ENCODE assay signal across 11 cellular contexts in genomic region chr18:808086-808485, GRCh38. TPM values are rescaled to one million over a fixed set of nuclear protein-coding genes. Genes with fewer than 3 reads are reported as not detected.
DNase-seq lines count a peak whose midpoint lies in the region; ATAC-seq and TF ChIP-seq lines count a peak whose summit lies in the region.
"Had no signal": no experiment of that assay in that cellular context is flagged by ENCODE, and none has a peak within 500 bp of the region (broad histone marks: within the 10 kb centered on the region; RNA-seq: fewer than 3 reads in every experiment).

No MANE protein-coding gene starts in this region.

- H3K4me3 Mint-ChIP-seq in activated CD8-positive, alpha-beta memory T cell treated with anti-CD3 and anti-CD28 coated beads, Interleukin-2, amount 10 ng/mL, durations not matched to agents 7 days and 5 days = no peak overlapping the region

- WGBS in spleen, 5 donors = 54 to 64% (median 55%) methylated on average over 5 of the region's 5 CpGs

- peak overlapping the region in 6 of 8 donors; percentile 15 to 97 (median 28) for H3K27ac ChIP-seq in spleen

- no peak for DNase-seq in activated CD8-positive, alpha-beta memory T cell treated with anti-CD3 and anti-CD28 coated beads, Interleukin-2, amount 10 ng/mL, durations not matched to agents 7 days and 5 days
- DNase-seq in activated CD8-positive, alpha-beta memory T cell treated with anti-CD3 and anti-CD28 coated beads, Interleukin-2, amount 50 U/mL, for 48 hours = no peak
- DNase-seq in NCI-H774 (lab: John Stamatoyannopoulos, UW) = peak; percentile 7
- peak; percentile 29 for DNase-seq in fibroblast of gingiva (ENCODE audit: low read depth)
- DNase-seq in spleen = no peak
- DNase-seq in KG1 (lab: John Stamatoyannopoulos, UW) = no peak
- DNase-seq in NCI-H345 treated with DMSO at 0.1 percent for 48 hours (lab: John Stamatoyannopoulos, UW; ENCODE audit: unreplicated experiment) = no peak
- DNase-seq: activated gamma-delta T cell treated with Interleukin-2 at 50 U/mL for 16 hours; Calu3; stimulated activated CD4-positive, alpha-beta T cell treated with anti-CD3 and anti-CD28 coated beads, Interleukin-4, amount 100 ng/mL, for 24 hours had no signal

- no peak for TF ChIP-seq CTCF in spleen (IDR thresholded peaks at IDR 0.05 in 8 of 11, conservative IDR thresholded peaks at IDR 0.05 in 3 of 11)

- no peak for ATAC-seq in activated CD8-positive, alpha-beta memory T cell treated with anti-CD3 and anti-CD28 coated beads, Interleukin-2, amount 10 ng/mL, durations not matched to agents 7 days and 5 days
- ATAC-seq in HG03439 (IDR thresholded peaks at IDR 0.05; ENCODE audit: unreplicated experiment) = no peak

- H3K27me3 Mint-ChIP-seq in activated CD8-positive, alpha-beta memory T cell treated with anti-CD3 and anti-CD28 coated beads, Interleukin-2, amount 10 ng/mL, durations not matched to agents 7 days and 5 days = no peaks in the 10 kb centered on the region

- H3K36me3 Mint-ChIP-seq in activated CD8-positive, alpha-beta memory T cell treated with anti-CD3 and anti-CD28 coated beads, Interleukin-2, amount 10 ng/mL, durations not matched to agents 7 days and 5 days = peaks cover 12% of the 10 kb centered on the region

- H3K9me3 ChIP-seq in spleen = peaks cover 0 to 9% (median 0%) of the 10 kb centered on the region in 8 donors

- H3K36me3 ChIP-seq in spleen = no peaks in the 10 kb centered on the region

- peaks cover 63% of the 10 kb centered on the region for H3K4me1 Mint-ChIP-seq in activated CD8-positive, alpha-beta memory T cell treated with anti-CD3 and anti-CD28 coated beads, Interleukin-2, amount 10 ng/mL, durations not matched to agents 7 days and 5 days

- intact Hi-C loops in spleen (cut with DNase I; ENCODE audit: low total_unique reads) = no loop called here

- H3K4me3 ChIP-seq in spleen = peak overlapping the region in 1 of 8 donors; percentile 36

- no peak for TF ChIP-seq POLR2A in spleen (IDR thresholded peaks at IDR 0.05)

- no peaks in the 10 kb centered on the region for H3K9me3 Mint-ChIP-seq in activated CD8-positive, alpha-beta memory T cell treated with anti-CD3 and anti-CD28 coated beads, Interleukin-2, amount 10 ng/mL, durations not matched to agents 7 days and 5 days (ENCODE audit: low read depth)

- CTCF ChIA-PET in activated CD8-positive, alpha-beta memory T cell treated with anti-CD3 and anti-CD28 coated beads, Interleukin-2, amount 10 ng/mL, durations not matched to agents 7 days and 5 days (lab: Charles Lee) = interaction anchor here (1.6 kb wide), 1 partner anchor 22 kb away, joined by 9 read pairs; no protein-coding TSS in a partner anchor

- peaks cover 21 to 98% (median 56%) of the 10 kb centered on the region in 6 donors for H3K4me1 ChIP-seq in spleen

- H3K27ac Mint-ChIP-seq in activated CD8-positive, alpha-beta memory T cell treated with anti-CD3 and anti-CD28 coated beads, Interleukin-2, amount 10 ng/mL, durations not matched to agents 7 days and 5 days = peak overlapping the region; percentile 53

- peaks cover 0 to 84% (median 16%) of the 10 kb centered on the region in 7 donors for H3K27me3 ChIP-seq in spleen (replicated peaks in 1 of 7)

RNA-seq across cellular contexts. Expression of gene YES1, which starts 4.0 kb away (rescaled TPM):
- 10 to 100 TPM; 12.1 to 12.5 TPM for total RNA-seq in activated CD8-positive, alpha-beta memory T cell treated with anti-CD3 and anti-CD28 coated beads, Interleukin-2, amount 10 ng/mL, durations not matched to agents 7 days and 5 days
- total RNA-seq in spleen = 100 to 1,000 TPM in 2 of 7 donors, 10 to 100 TPM in 5; 52.1 to 128 (median 97.1) TPM
- 10 to 100 TPM in 1 of 3 donors, 1 to 10 TPM in 2; 8.4 to 24.2 (median 9.3) TPM for polyA plus RNA-seq in spleen

Comparison
In these comparisons a context has a peak if more than half of its experiments do, and no peak if none do; other contexts are left out.
1. DNase-seq: peak in NCI-H774 (single experiment) and fibroblast of gingiva (single experiment); none in activated CD8-positive, alpha-beta memory T cell treated with anti-CD3 and anti-CD28 coated beads, Interleukin-2, amount 10 ng/mL, durations not matched to agents 7 days and 5 days (single experiment), activated CD8-positive, alpha-beta memory T cell treated with anti-CD3 and anti-CD28 coated beads, Interleukin-2, amount 50 U/mL, for 48 hours (single experiment), spleen (single experiment), KG1 (single experiment) and NCI-H345 treated with DMSO at 0.1 percent for 48 hours (single experiment).